ENCODE assay signal across 6 cellular contexts in genomic region chr4:102713774-102714173, GRCh38. TPM values are rescaled to one million over a fixed set of nuclear protein-coding genes. Genes with fewer than 3 reads are reported as not detected.
DNase-seq lines count a peak whose midpoint lies in the region; ATAC-seq, FAIRE-seq and TF ChIP-seq lines count a peak whose summit lies in the region.
"Not testable (repeated sequence)": the region's sequence is repeated elsewhere in the genome, so short reads cannot be mapped to it uniquely, and the experiment has no call there.

No MANE protein-coding gene starts in this region.

- DNase-seq in IMR-90; endodermal cell; HepG2 (ENCODE audit: low spot score); mesenchymal stem cell; progenitor cell of endocrine pancreas (ENCODE audit: low spot score, unreplicated experiment); upper lobe of left lung: not testable (repeated sequence)

- peak overlapping the region; percentile 69 for H4K91ac ChIP-seq in IMR-90 (ENCODE audit: insufficient read depth, low read depth, low read length)
- not testable (repeated sequence) for H4K91ac ChIP-seq in mesenchymal stem cell (ENCODE audit: low read length)

- not testable (repeated sequence) for TF ChIP-seq RAD21 in IMR-90 (IDR thresholded peaks at IDR 0.05; ENCODE audit: low read length); HepG2 (CRISPR knock-in tag; IDR thresholded peaks at IDR 0.05)

- peak overlapping the region; percentile 64; the same call in 1 of the 3 replicates for H2BK15ac ChIP-seq in IMR-90 (ENCODE audit: low read depth, low read length)
- not testable (repeated sequence) for H2BK15ac ChIP-seq in mesenchymal stem cell (ENCODE audit: low read depth, poor library complexity, severe bottlenecking)

- peaks cover 22% of the 10 kb centered on the region for H3K36me3 Mint-ChIP-seq in endodermal cell (ENCODE audit: low read depth)
- H3K36me3 Mint-ChIP-seq in progenitor cell of endocrine pancreas (ENCODE audit: insufficient read depth) = peaks cover 24% of the 10 kb centered on the region

- not testable (repeated sequence) for H3K9me3 ChIP-seq in IMR-90 (ENCODE audit: control insufficient read depth, insufficient read depth, low read length); endodermal cell (ENCODE audit: control insufficient read depth, low read length); HepG2 (ENCODE audit: low read length); mesenchymal stem cell (ENCODE audit: control insufficient read depth, low read length); upper lobe of left lung

- not testable (repeated sequence) for H3K9me1 ChIP-seq in IMR-90 (ENCODE audit: insufficient read depth, low read length)

- peak overlapping the region; percentile 53 for H2BK5ac ChIP-seq in IMR-90 (ENCODE audit: low read depth, low read length, poor library complexity, severe bottlenecking)
- not testable (repeated sequence) for H2BK5ac ChIP-seq in mesenchymal stem cell (ENCODE audit: low read depth, low read length, poor library complexity, severe bottlenecking)

- FAIRE-seq in HepG2 (lab: Jason Lieb, UNC) = not testable (repeated sequence)

- intact Hi-C loops in IMR-90 (cut with micrococcal nuclease) = not testable (repeated sequence)
- intact Hi-C loops in HepG2 (cut with micrococcal nuclease; ENCODE audit: unreplicated experiment) = loop anchor here (10.0 kb wide), 2 partner anchors 89 to 269 kb away; no protein-coding TSS in a partner anchor

- peak overlapping the region; percentile 30; the same call in 1 of the 2 replicates for H2BK120ac ChIP-seq in IMR-90 (ENCODE audit: low read depth, low read length)
- H2BK120ac ChIP-seq in mesenchymal stem cell (ENCODE audit: low read depth, low read length) = not testable (repeated sequence)

- peak overlapping the region; percentile 53 for H3K27ac Mint-ChIP-seq in endodermal cell
- peak overlapping the region; percentile 85 for H3K27ac Mint-ChIP-seq in progenitor cell of endocrine pancreas

- dilution Hi-C loops in IMR-90 (cut with HindIII; ENCODE audit: low sequenced_read_pairs, unreplicated experiment) = not testable (repeated sequence)

- H3K4me3 Mint-ChIP-seq in endodermal cell; progenitor cell of endocrine pancreas (ENCODE audit: low read depth): not testable (repeated sequence)

- not testable (repeated sequence) for H3K36me3 ChIP-seq in IMR-90 (ENCODE audit: control insufficient read depth, insufficient read depth, low read length); endodermal cell (ENCODE audit: control insufficient read depth, insufficient read depth, low read length); HepG2 (replicated peaks in 1 of 2; ENCODE audit: control insufficient read depth in 1 of 2, insufficient read depth in 2 of 2, low read length in 2 of 2); upper lobe of left lung
- peaks cover 2 to 36% of the 10 kb centered on the region in 2 experiments for H3K36me3 ChIP-seq in mesenchymal stem cell (ENCODE audit: control insufficient read depth in 1 of 2, insufficient read depth in 2 of 2, low read depth in 1 of 2, low read length in 2 of 2)

- 0 out of 2 replicates have a peak overlapping the region, but pooled peaks have one; percentile 12 for H3K23ac ChIP-seq in IMR-90 (ENCODE audit: low read depth, low read length)
- H3K23ac ChIP-seq in mesenchymal stem cell (ENCODE audit: low read length in 2 of 2) = not testable (repeated sequence)

- H2AK9ac ChIP-seq in IMR-90 (replicated peaks; ENCODE audit: low read depth, low read length, poor library complexity) = not testable (repeated sequence)

- H3K27ac ChIP-seq in IMR-90 (ENCODE audit: insufficient read depth, low read length) = peak overlapping the region; percentile 77; the same call in 1 of the 2 replicates
- not testable (repeated sequence) for H3K27ac ChIP-seq in endodermal cell (ENCODE audit: low read depth, low read length); HepG2 (ENCODE audit: extremely low read length, insufficient read depth, low read length); mesenchymal stem cell (ENCODE audit: low read length, poor library complexity, severe bottlenecking)
- H3K27ac ChIP-seq in upper lobe of left lung = peak overlapping the region; percentile 11 to 47 (median 24)

- H3K4ac ChIP-seq in IMR-90 (ENCODE audit: low read depth, low read length) = peak overlapping the region; percentile 65
- not testable (repeated sequence) for H3K4ac ChIP-seq in mesenchymal stem cell (ENCODE audit: low read depth in 1 of 2, low read length in 2 of 2)

- in situ Hi-C loops in IMR-90 (cut with MboI; ENCODE audit: low sequenced_read_pairs); HepG2 (cut with HindIII; ENCODE audit: extremely low pct_ligation_motif_present, low pct_unique_long_range_greater_than_20kb): not testable (repeated sequence)

- not testable (repeated sequence) for H3K9me3 Mint-ChIP-seq in endodermal cell; progenitor cell of endocrine pancreas (ENCODE audit: low read depth)

- TF ChIP-seq POLR2A in IMR-90 (IDR thresholded peaks at IDR 0.05; ENCODE audit: low read depth, low read length); HepG2 (IDR thresholded peaks at IDR 0.05; ENCODE audit: insufficient read depth in 1 of 2, low read depth in 2 of 2, low read length in 2 of 2); upper lobe of left lung (IDR thresholded peaks at IDR 0.05): not testable (repeated sequence)

- H3K9ac ChIP-seq in IMR-90 (ENCODE audit: low read depth, low read length); endodermal cell (ENCODE audit: extremely low read depth, low read length, poor library complexity, severe bottlenecking); HepG2 (ENCODE audit: insufficient read depth, low read depth, low read length); mesenchymal stem cell (ENCODE audit: low read length): not testable (repeated sequence)

- ATAC-seq in IMR-90 (ENCODE audit: low read depth); HepG2; upper lobe of left lung (ENCODE audit: low FRiP score in 2 of 2): not testable (repeated sequence)

- not testable (repeated sequence) for H2AFZ ChIP-seq in IMR-90 (replicated peaks; ENCODE audit: low read length, poor library complexity); HepG2 (ENCODE audit: low read length); mesenchymal stem cell (ENCODE audit: low read depth, low read length)

- peak overlapping the region; percentile 91; the same call in 1 of the 2 replicates for H4K5ac ChIP-seq in IMR-90 (ENCODE audit: low read depth, low read length)

- H4K20me1 ChIP-seq in IMR-90 (ENCODE audit: insufficient read depth, low read length); HepG2 (ENCODE audit: insufficient read depth, low read length): not testable (repeated sequence)

- peak overlapping the region; percentile 31; the same call in 1 of the 2 replicates for H3K18ac ChIP-seq in IMR-90 (ENCODE audit: low read depth, low read length)
- peak overlapping the region in 1 of 2 experiments; percentile 40 for H3K18ac ChIP-seq in mesenchymal stem cell (ENCODE audit: low read depth in 1 of 2, low read length in 2 of 2)

- not testable (repeated sequence) for H2BK12ac ChIP-seq in mesenchymal stem cell (ENCODE audit: low read length in 2 of 2)

- not testable (repeated sequence) for H3K56ac ChIP-seq in IMR-90 (ENCODE audit: extremely low read depth, insufficient read depth, low read length)

- H3K14ac ChIP-seq in IMR-90 (replicated peaks; ENCODE audit: low read depth, low read length); mesenchymal stem cell (ENCODE audit: low read length in 2 of 2): not testable (repeated sequence)

- not testable (repeated sequence) for H3K4me3 ChIP-seq in IMR-90 (ENCODE audit: insufficient read depth, low read depth, low read length); endodermal cell (ENCODE audit: low read length); HepG2 (replicated peaks in 1 of 3; ENCODE audit: insufficient read depth in 1 of 3, low read depth in 2 of 3, low read length in 3 of 3); mesenchymal stem cell (ENCODE audit: insufficient read depth in 1 of 2, low read depth in 1 of 2, low read length in 2 of 2); upper lobe of left lung

- BruUV-seq in IMR-90 (replicated peaks; lab: Mats Ljungman, UMichigan); HepG2 (replicated peaks; lab: Mats Ljungman, UMichigan): not testable (repeated sequence)

- H3K79me1 ChIP-seq in IMR-90 (ENCODE audit: low read depth in 1 of 2, low read length in 2 of 2); mesenchymal stem cell (replicated peaks; ENCODE audit: low read length, poor library complexity, severe bottlenecking): not testable (repeated sequence)

- H3K4me1 ChIP-seq in IMR-90 (ENCODE audit: control insufficient read depth, insufficient read depth, low read length); endodermal cell (ENCODE audit: control insufficient read depth, insufficient read depth, low read length); mesenchymal stem cell (ENCODE audit: control insufficient read depth, insufficient read depth, low read depth, low read length): not testable (repeated sequence)
- H3K4me1 ChIP-seq in HepG2 (ENCODE audit: insufficient read depth, low read length) = peaks cover 50% of the 10 kb centered on the region
- peaks cover 3 to 19% (median 6%) of the 10 kb centered on the region in 4 donors for H3K4me1 ChIP-seq in upper lobe of left lung

- not testable (repeated sequence) for TF ChIP-seq CTCF in IMR-90 (conservative IDR thresholded peaks at IDR 0.05; ENCODE audit: low read depth, low read length); endodermal cell (conservative IDR thresholded peaks at IDR 0.05); HepG2 (CRISPR knock-in tag; IDR thresholded peaks at IDR 0.05); progenitor cell of endocrine pancreas (IDR thresholded peaks at IDR 0.05; ENCODE audit: unreplicated experiment); upper lobe of left lung (IDR thresholded peaks at IDR 0.05)

- CTCF ChIA-PET in IMR-90 (lab: Yijun Ruan, JAX) = interaction anchor here (0.5 kb wide), 1 partner anchor 51 kb away, joined by 5 read pairs; no protein-coding TSS in a partner anchor
- CTCF ChIA-PET in HepG2 (lab: Yijun Ruan, JAX; ENCODE audit: low intra/inter-chr PET ratio, low total read pairs) = not testable (repeated sequence)

- H3K27me3 Mint-ChIP-seq in endodermal cell (ENCODE audit: insufficient read depth); progenitor cell of endocrine pancreas: not testable (repeated sequence)

- 100% methylated on average over 1 of the region's 3 CpGs; no CpG with 5 or more reads in 1 of the 2 experiments for WGBS in IMR-90 (ENCODE audit: extremely low coverage in 2 of 2, insufficient read length in 1 of 2), 2 experiments
- WGBS in endodermal cell (ENCODE audit: insufficient coverage in 1 of 2, insufficient read length in 1 of 2), 2 experiments = 83 to 96% methylated on average over 2 to 3 of the region's 3 CpGs
- WGBS in HepG2 (ENCODE audit: low lambda C conversion rate) = 80% methylated on average over 3 of the region's 3 CpGs
- 94% methylated on average over 3 of the region's 3 CpGs for WGBS in mesenchymal stem cell
- 94 to 100% methylated on average over 3 of the region's 3 CpGs for WGBS in upper lobe of left lung, 2 donors

- H2AK5ac ChIP-seq in IMR-90 (ENCODE audit: low read depth, low read length) (0 out of 2 replicates have a peak overlapping the region, but pooled peaks have one; percentile 77), mesenchymal stem cell (ENCODE audit: low read length, severe bottlenecking) (peak overlapping the region; percentile 83)

- H3K79me2 ChIP-seq in HepG2 (ENCODE audit: insufficient read depth, low read length) = not testable (repeated sequence)

- not testable (repeated sequence) for TF ChIP-seq EP300 in HepG2 (IDR thresholded peaks at IDR 0.05; ENCODE audit: low read depth in 2 of 2, low read length in 2 of 2); HepG2 (CRISPR knock-in tag; IDR thresholded peaks at IDR 0.05; ENCODE audit: borderline replicate concordance); upper lobe of left lung (IDR thresholded peaks at IDR 0.05)

- POLR2A ChIA-PET in IMR-90 (lab: Charles Lee; ENCODE audit: unreplicated experiment) = interaction anchor here (1.0 kb wide), 1 partner anchor 38 kb away, joined by 3 read pairs; no protein-coding TSS in a partner anchor
- POLR2A ChIA-PET in HepG2 (lab: Yijun Ruan, JAX) = not testable (repeated sequence)

- H4K8ac ChIP-seq in IMR-90 (ENCODE audit: low read depth in 2 of 2, low read length in 2 of 2) = not testable (repeated sequence)
- peak overlapping the region; percentile 69 for H4K8ac ChIP-seq in mesenchymal stem cell (ENCODE audit: low read length)

- peak overlapping the region; percentile 65; the same call in 1 of the 2 replicates for H2BK20ac ChIP-seq in IMR-90 (ENCODE audit: low read depth, low read length)

- H3K27me3 ChIP-seq in IMR-90 (ENCODE audit: control insufficient read depth, insufficient read depth, low read length); endodermal cell (ENCODE audit: control insufficient read depth, insufficient read depth, low read length, poor library complexity, severe bottlenecking); HepG2 (ENCODE audit: control insufficient read depth in 1 of 2, insufficient read depth in 2 of 2, low read length in 2 of 2); mesenchymal stem cell (ENCODE audit: control insufficient read depth in 1 of 2, insufficient read depth in 1 of 2, low read length in 2 of 2); upper lobe of left lung: not testable (repeated sequence)

- not testable (repeated sequence) for H3K4me2 ChIP-seq in IMR-90 (ENCODE audit: low read depth, low read length); HepG2 (ENCODE audit: low read depth, low read length); mesenchymal stem cell (ENCODE audit: low read length, poor library complexity, severe bottlenecking)

- H3K4me1 Mint-ChIP-seq in endodermal cell (peaks cover 11% of the 10 kb centered on the region), progenitor cell of endocrine pancreas (ENCODE audit: low read depth) (peaks cover 18% of the 10 kb centered on the region)

RNA-seq across cellular contexts. Expression of gene MANBA, which starts 47.0 kb away (rescaled TPM):
- 17.2 and 18.3 TPM in 2 replicates for total RNA-seq in IMR-90 (2012; rRNA removed)
- 10.4 and 11.5 TPM in 2 replicates for polyA plus RNA-seq in IMR-90 (2012; rRNA removed)
- 11.9 and 12.5 TPM in 2 replicates for polyA plus RNA-seq in IMR-90 (2012; cell fraction: cytosol; rRNA removed)
- 6.9 and 28.1 TPM in 2 replicates for polyA plus RNA-seq in IMR-90 (2012; cell fraction: nucleus; rRNA removed; ENCODE audit: low replicate concordance)
- 10 to 100 TPM; 30.4 to 32.0 TPM for total RNA-seq in endodermal cell
- polyA plus RNA-seq in endodermal cell (2013, experiment 1 of 2) = 17.3 TPM
- 14.6 TPM for polyA plus RNA-seq in endodermal cell (2013, experiment 2 of 2)
- 17.1 and 33.3 TPM in 2 replicates for total RNA-seq in HepG2 (2016; rRNA removed; fragmentation: Illumina TruSeq; extraction: Trizol)
- 13.0 and 17.3 TPM in 2 replicates for total RNA-seq in HepG2 (2016; cell fraction: cytosol; rRNA removed; fragmentation: Illumina TruSeq; extraction: Trizol; ENCODE audit: low read depth)
- total RNA-seq in HepG2 (2016; cell fraction: insoluble cytoplasmic fraction; rRNA removed; fragmentation: Illumina TruSeq; extraction: Trizol) = 15.2 and 34.6 TPM in 2 replicates
- total RNA-seq in HepG2 (2016; cell fraction: membrane; rRNA removed; fragmentation: Illumina TruSeq; extraction: Trizol) = 11.0 and 13.6 TPM in 2 replicates
- 32.1 and 36.1 TPM in 2 replicates for total RNA-seq in HepG2 (2016; cell fraction: nucleus; rRNA removed; fragmentation: Illumina TruSeq; extraction: Trizol)
- polyA plus RNA-seq in HepG2 (2011; rRNA removed) = 11.7 and 11.9 TPM in 2 replicates
- polyA plus RNA-seq in HepG2 (2011; cell fraction: cytosol; rRNA removed) = 7.6 and 12.6 TPM in 2 replicates
- polyA plus RNA-seq in HepG2 (2011; cell fraction: nucleus; rRNA removed) = 17.6 and 20.6 TPM in 2 replicates
- polyA plus RNA-seq in HepG2 (2012) = 30.1 and 31.4 TPM in 2 replicates
- polyA plus RNA-seq in HepG2 (2016; cell fraction: cytosol; fragmentation: Illumina TruSeq; extraction: Trizol; ENCODE audit: low read depth) = 1.2 and 1.4 TPM in 2 replicates
- 8.8 and 10.0 TPM in 2 replicates for polyA plus RNA-seq in HepG2 (2016; cell fraction: insoluble cytoplasmic fraction; fragmentation: Illumina TruSeq; extraction: Trizol; ENCODE audit: low read depth)
- 3.3 and 3.9 TPM in 2 replicates for polyA plus RNA-seq in HepG2 (2016; cell fraction: membrane; fragmentation: Illumina TruSeq; extraction: Trizol; ENCODE audit: low read depth)
- 28.0 and 30.1 TPM in 2 replicates for polyA plus RNA-seq in HepG2 (2016; cell fraction: nucleus; fragmentation: Illumina TruSeq; extraction: Trizol; ENCODE audit: insufficient read depth, low read depth)
- polyA minus RNA-seq in HepG2 (2011; rRNA and poly(A)+ RNA removed; ENCODE audit: low replicate concordance) = 10.8 and 29.4 TPM in 2 replicates
- 14.9 and 17.1 TPM in 2 replicates for polyA minus RNA-seq in HepG2 (2011; cell fraction: cytosol; rRNA and poly(A)+ RNA removed)
- 39.5 and 40.0 TPM in 2 replicates for polyA minus RNA-seq in HepG2 (2011; cell fraction: nucleus; rRNA and poly(A)+ RNA removed)
- polyA plus RNA-seq in mesenchymal stem cell (2013, experiment 1 of 2) = 68.5 TPM
- polyA plus RNA-seq in mesenchymal stem cell (2013, experiment 2 of 2) = 66.9 TPM
- 48.9 and 49.7 TPM in 2 replicates for total RNA-seq in progenitor cell of endocrine pancreas
- total RNA-seq in upper lobe of left lung = 100 to 1,000 TPM in 2 of 6 donors, 10 to 100 TPM in 4; 47.6 to 152 (median 59.3) TPM
